ENCODE assay signal across 8 cellular contexts in the genomic region with DNA sequence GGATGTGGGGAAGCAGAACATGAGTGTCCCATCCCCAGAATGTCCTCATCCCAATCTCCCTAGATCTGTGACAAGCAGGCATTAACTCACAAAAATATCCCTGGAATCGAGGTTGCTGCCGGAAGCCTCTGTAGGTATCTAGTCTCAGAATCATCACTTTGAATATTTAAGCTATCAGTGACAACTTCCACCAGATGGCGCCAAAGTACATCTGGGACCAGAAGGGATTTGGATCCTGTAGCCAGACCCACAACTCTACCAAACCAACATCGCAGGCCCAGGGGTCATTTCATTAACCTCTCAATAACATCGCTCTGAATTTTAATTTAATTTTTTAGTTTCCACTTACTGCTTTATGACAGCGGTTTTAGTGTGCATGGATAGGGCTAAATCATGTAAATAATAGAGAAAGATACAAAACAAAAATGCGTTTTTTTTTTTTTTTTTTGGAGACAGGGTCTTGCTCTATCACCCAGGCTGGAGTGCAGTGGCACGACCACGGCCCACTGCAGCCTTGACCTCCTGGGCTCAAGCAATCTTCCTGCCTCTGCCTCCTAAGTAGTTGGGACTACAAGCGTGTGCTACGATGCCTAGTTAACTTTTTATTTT. TPM values are rescaled to one million over a fixed set of nuclear protein-coding genes. Genes with fewer than 3 reads are reported as not detected.
DNase-seq lines count a peak whose midpoint lies in the region; ATAC-seq lines count a peak whose summit lies in the region.

No MANE protein-coding gene starts in this region.

- no peaks in the 10 kb centered on the region for H3K36me3 Mint-ChIP-seq in activated CD4-positive, alpha-beta T cell treated with anti-CD3 and anti-CD28 coated beads for 36 hours (ENCODE audit: low read depth)

- peaks cover 25% of the 10 kb centered on the region for H3K4me1 Mint-ChIP-seq in activated CD4-positive, alpha-beta T cell treated with anti-CD3 and anti-CD28 coated beads for 36 hours

- CTCF ChIA-PET in activated CD4-positive, alpha-beta T cell treated with anti-CD3 and anti-CD28 coated beads for 36 hours (lab: Charles Lee): interaction anchor here (0.6 to 7.2 kb wide), 24 partner anchors 9 to 433 kb away, joined by 3 to 96 read pairs (median 5); a partner anchor contains a TSS

- no peak overlapping the region for H3K27ac Mint-ChIP-seq in activated CD4-positive, alpha-beta T cell treated with anti-CD3 and anti-CD28 coated beads for 36 hours

- peak overlapping the region; percentile 50 for H3K4me3 Mint-ChIP-seq in activated CD4-positive, alpha-beta T cell treated with anti-CD3 and anti-CD28 coated beads for 36 hours

- intact Hi-C loops in activated CD4-positive, alpha-beta T cell treated with anti-CD3 and anti-CD28 coated beads for 36 hours (cut with DNase I, micrococcal nuclease): loop anchor here (1.0 to 10.0 kb wide), 4 partner anchors 28 to 444 kb away; a partner anchor contains a TSS

- POLR2A ChIA-PET in activated CD4-positive, alpha-beta T cell treated with anti-CD3 and anti-CD28 coated beads for 36 hours (lab: Charles Lee): no interaction called here

- no peaks in the 10 kb centered on the region for H3K9me3 Mint-ChIP-seq in activated CD4-positive, alpha-beta T cell treated with anti-CD3 and anti-CD28 coated beads for 36 hours (ENCODE audit: low read depth)

- ATAC-seq in HG03378 (IDR thresholded peaks at IDR 0.05; ENCODE audit: unreplicated experiment) (peak; percentile 58), left lobe of liver (peak; percentile 75), HG02623 (IDR thresholded peaks at IDR 0.05; ENCODE audit: unreplicated experiment) (no peak)
- ATAC-seq in activated CD4-positive, alpha-beta T cell treated with anti-CD3 and anti-CD28 coated beads for 36 hours: no peak

- H3K27me3 Mint-ChIP-seq in activated CD4-positive, alpha-beta T cell treated with anti-CD3 and anti-CD28 coated beads for 36 hours: no peaks in the 10 kb centered on the region

- DNase-seq in EL (peak; percentile 83), NCI-H524 treated with DMSO at 0.1 percent for 48 hours (lab: John Stamatoyannopoulos, UW) (peak; percentile 43), cerebellum (ENCODE audit: low spot score) (peak; percentile 87), left lobe of liver (ENCODE audit: low spot score) (peak; percentile 78)
- DNase-seq in activated CD4-positive, alpha-beta T cell treated with anti-CD3 and anti-CD28 coated beads for 36 hours: peak; percentile 89
- peak; percentile 72 to 78 for DNase-seq in stimulated activated CD4-positive, alpha-beta T cell treated with anti-CD3 and anti-CD28 coated beads, Interleukin-4, amount 100 ng/mL, for 48 hours (ENCODE audit: low read depth in 2 of 2)

RNA-seq across cellular contexts. Expression of a gene that starts 1.1 kb away (rescaled TPM):
- total RNA-seq in activated CD4-positive, alpha-beta T cell treated with anti-CD3 and anti-CD28 coated beads for 36 hours: 10 to 100 TPM; 18.4 to 20.6 TPM
- 84.8 TPM for total RNA-seq in cerebellum
- total RNA-seq in left lobe of liver: 22.9 TPM

RNA-seq across cellular contexts. Expression of a gene that starts 28.3 kb away (rescaled TPM):
- 1 to 10 TPM; 6.6 to 7.2 TPM for total RNA-seq in activated CD4-positive, alpha-beta T cell treated with anti-CD3 and anti-CD28 coated beads for 36 hours
- total RNA-seq in cerebellum: 21.5 TPM
- 21.7 TPM for total RNA-seq in left lobe of liver

RNA-seq across cellular contexts. Expression of a gene that starts 46.6 kb away (rescaled TPM):
- not detected for total RNA-seq in activated CD4-positive, alpha-beta T cell treated with anti-CD3 and anti-CD28 coated beads for 36 hours
- not detected for total RNA-seq in cerebellum
- total RNA-seq in left lobe of liver: not detected

Comparison
In these comparisons a context has a peak if more than half of its experiments do, and no peak if none do; other contexts are left out.
1. ATAC-seq: peak in HG03378 (single experiment) and left lobe of liver (single experiment); none in activated CD4-positive, alpha-beta T cell treated with anti-CD3 and anti-CD28 coated beads for 36 hours (single experiment) and HG02623 (single experiment).
2. Peak in every context shown above with its lines, with median percentiles within 50 percentile points of each other: DNase-seq.